ENCODE assay signal across 8 cellular contexts in genomic region chr7:127792528-127793342, GRCh38.
DNase-seq lines count a peak whose midpoint lies in the region; ATAC-seq and TF ChIP-seq lines count a peak whose summit lies in the region.

No MANE protein-coding gene starts in this region.

- DNase-seq in GDM1 (lab: John Stamatoyannopoulos, UW), result peak; percentile 10
- peak; percentile 13 for DNase-seq in HuH-7.5 (ENCODE audit: low spot score)
- DNase-seq in WERI-Rb-1, result peak; percentile 47
- no peak for DNase-seq in fibroblast of villous mesenchyme (ENCODE audit: low read depth)
- peak; percentile 25 for DNase-seq in stimulated activated CD4-positive, alpha-beta T cell treated with anti-CD3 and anti-CD28 coated beads, Interleukin-4, amount 100 ng/mL, for 24 hours
- DNase-seq in KG1 (lab: John Stamatoyannopoulos, UW), result no peak

- peak; percentile 79 for TF ChIP-seq CTCF in WERI-Rb-1 (IDR thresholded peaks at IDR 0.05; ENCODE audit: low read depth, low read length)
- TF ChIP-seq CTCF in fibroblast of villous mesenchyme (IDR thresholded peaks at IDR 0.05; ENCODE audit: insufficient read depth, low read depth, low read length), result peak; percentile 62

- no peaks in the 10 kb centered on the region for H3K27me3 ChIP-seq in WERI-Rb-1 (ENCODE audit: insufficient read depth, low read depth, severe bottlenecking)

- no peak overlapping the region for H3K27ac ChIP-seq in WERI-Rb-1

- no peaks in the 10 kb centered on the region for H3K9me3 ChIP-seq in WERI-Rb-1 (ENCODE audit: severe bottlenecking)

- H3K4me3 ChIP-seq in WERI-Rb-1 (ENCODE audit: low read depth, low read length), result no peak overlapping the region
- no peak overlapping the region for H3K4me3 ChIP-seq in fibroblast of villous mesenchyme (ENCODE audit: low read depth, low read length)

- no peaks in the 10 kb centered on the region for H3K36me3 ChIP-seq in WERI-Rb-1

- ATAC-seq in HG03457 (IDR thresholded peaks at IDR 0.05; ENCODE audit: unreplicated experiment), result no peak
- ATAC-seq in GM21360 (IDR thresholded peaks at IDR 0.05; ENCODE audit: unreplicated experiment), result no peak

Comparison
In these comparisons a context has a peak if more than half of its experiments do, and no peak if none do; other contexts are left out.
1. DNase-seq: peak in GDM1 (single experiment), HuH-7.5 (single experiment), WERI-Rb-1 (single experiment) and stimulated activated CD4-positive, alpha-beta T cell treated with anti-CD3 and anti-CD28 coated beads, Interleukin-4, amount 100 ng/mL, for 24 hours (single experiment); none in fibroblast of villous mesenchyme (single experiment) and KG1 (single experiment).